8 cellular contexts compared by ENCODE assay signal in the genomic region with DNA sequence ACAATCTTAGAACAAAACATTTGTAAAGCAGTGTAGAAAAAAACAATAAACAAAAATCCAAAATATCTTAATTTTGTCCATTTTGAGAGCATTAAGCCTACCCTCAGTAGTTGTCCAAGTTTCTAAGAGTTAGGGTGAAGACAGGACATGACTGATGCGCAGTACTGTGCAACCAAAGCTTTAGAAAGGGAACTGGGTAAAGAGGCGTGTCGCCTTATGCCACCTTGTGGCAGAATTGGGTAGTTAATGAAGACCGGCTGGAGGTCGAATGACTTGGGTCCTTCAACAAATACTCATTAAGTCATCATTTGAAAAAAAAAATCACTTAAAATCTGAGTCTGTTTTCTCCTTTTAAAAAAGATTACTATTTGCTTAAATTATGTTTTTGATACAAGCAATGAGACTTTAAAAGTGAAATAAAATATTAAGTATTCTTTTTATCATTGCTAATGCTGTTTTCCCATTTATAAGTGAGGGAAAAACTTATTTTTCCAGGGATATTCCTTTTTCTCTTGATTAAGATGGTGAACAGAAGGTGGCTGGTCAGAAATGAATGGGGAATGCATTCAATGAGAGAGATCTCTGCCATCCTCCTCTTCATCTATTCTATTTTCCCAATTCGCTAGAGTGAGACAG. TPM values are rescaled to one million over a fixed set of nuclear protein-coding genes. Genes with fewer than 3 reads are reported as not detected.
DNase-seq lines count a peak whose midpoint lies in the region; TF ChIP-seq lines count a peak whose summit lies in the region.

No MANE protein-coding gene starts in this region.

- no peak overlapping the region for H3K27ac Mint-ChIP-seq in activated naive CD4-positive, alpha-beta T cell treated with anti-CD3 and anti-CD28 coated beads for 36 hours
- no peak overlapping the region for H3K27ac Mint-ChIP-seq in glutamatergic neuron (ENCODE audit: unreplicated experiment)

- peak; percentile 72 for TF ChIP-seq CTCF in GM12865 (IDR thresholded peaks at IDR 0.05; ENCODE audit: insufficient read depth, low read depth, low read length, missing control alignments)
- TF ChIP-seq CTCF in glutamatergic neuron (IDR thresholded peaks at IDR 0.05; ENCODE audit: partially characterized antibody, unreplicated experiment): peak; percentile 90

- intact Hi-C loops in activated naive CD4-positive, alpha-beta T cell treated with anti-CD3 and anti-CD28 coated beads for 36 hours (cut with micrococcal nuclease): loop anchor here (1.0 to 10.0 kb wide), 8 partner anchors 65 to 1713 kb away; a partner anchor contains a TSS

- peaks cover under 1% of the 10 kb centered on the region for H3K36me3 Mint-ChIP-seq in activated naive CD4-positive, alpha-beta T cell treated with anti-CD3 and anti-CD28 coated beads for 36 hours (ENCODE audit: low read depth)
- H3K36me3 Mint-ChIP-seq in glutamatergic neuron (ENCODE audit: unreplicated experiment): no peaks in the 10 kb centered on the region

- CTCF ChIA-PET in HEK293T (lab: Yijun Ruan, JAX): interaction anchor here (0.5 to 2.2 kb wide), 5 partner anchors 44 to 82 kb away, joined by 3 to 14 read pairs (median 4); no protein-coding TSS in a partner anchor
- CTCF ChIA-PET in activated naive CD4-positive, alpha-beta T cell treated with anti-CD3 and anti-CD28 coated beads for 36 hours (lab: Charles Lee): interaction anchor here (1.0 to 2.8 kb wide), 6 partner anchors 22 to 81 kb away, joined by 3 to 38 read pairs (median 5); no protein-coding TSS in a partner anchor

- POLR2A ChIA-PET in HEK293T (lab: Yijun Ruan, JAX): interaction anchor here (1.5 kb wide), 1 partner anchor 43 kb away, joined by 4 read pairs; a partner anchor contains a TSS

- peak; percentile 85 for DNase-seq in GM12865 (ENCODE audit: low read depth)
- DNase-seq in HEK293T (ENCODE audit: extremely low spot score): peak; percentile 61
- peak; percentile 78 for DNase-seq in MV-4-11 (lab: John Stamatoyannopoulos, UW)
- peak; percentile 71 for DNase-seq in SK-N-DZ (ENCODE audit: low spot score)
- peak; percentile 78 for DNase-seq in activated naive CD4-positive, alpha-beta T cell treated with anti-CD3 and anti-CD28 coated beads for 36 hours
- peak; percentile 72 for DNase-seq in glutamatergic neuron
- peak; percentile 82 for DNase-seq in putamen (ENCODE audit: low spot score)
- DNase-seq in GOT3 (lab: John Stamatoyannopoulos, UW): no peak

- H3K9me3 Mint-ChIP-seq in activated naive CD4-positive, alpha-beta T cell treated with anti-CD3 and anti-CD28 coated beads for 36 hours: no peaks in the 10 kb centered on the region
- H3K9me3 Mint-ChIP-seq in glutamatergic neuron (ENCODE audit: unreplicated experiment): no peaks in the 10 kb centered on the region

- peaks cover 7% of the 10 kb centered on the region for H3K27me3 Mint-ChIP-seq in activated naive CD4-positive, alpha-beta T cell treated with anti-CD3 and anti-CD28 coated beads for 36 hours (ENCODE audit: low read depth)
- peaks cover 2% of the 10 kb centered on the region for H3K27me3 Mint-ChIP-seq in glutamatergic neuron (ENCODE audit: unreplicated experiment)

- H3K4me3 ChIP-seq in GM12865 (ENCODE audit: low read depth, low read length): no peak overlapping the region

- H3K4me3 Mint-ChIP-seq in activated naive CD4-positive, alpha-beta T cell treated with anti-CD3 and anti-CD28 coated beads for 36 hours: no peak overlapping the region
- H3K4me3 Mint-ChIP-seq in glutamatergic neuron (ENCODE audit: unreplicated experiment): no peak overlapping the region

- peaks cover 3% of the 10 kb centered on the region for H3K4me1 Mint-ChIP-seq in activated naive CD4-positive, alpha-beta T cell treated with anti-CD3 and anti-CD28 coated beads for 36 hours (ENCODE audit: low read depth)
- peaks cover 4% of the 10 kb centered on the region for H3K4me1 Mint-ChIP-seq in glutamatergic neuron (ENCODE audit: low read depth, unreplicated experiment)

TF ChIP-seq in HEK293T, 16 proteins besides CTCF, POLR2A, EP300 and RAD21:
- TF ChIP-seq SUZ12 (IDR thresholded peaks at IDR 0.05) (no peak), ELF4 (IDR thresholded peaks at IDR 0.05) (no peak), FOXM1 (IDR thresholded peaks at IDR 0.05; ENCODE audit: borderline replicate concordance) (no peak), L3MBTL2 (conservative IDR thresholded peaks at IDR 0.05) (no peak), NFRKB (IDR thresholded peaks at IDR 0.05) (no peak), HDGF (IDR thresholded peaks at IDR 0.05; ENCODE audit: borderline replicate concordance) (no peak), ZNF384 (IDR thresholded peaks at IDR 0.05) (peak; percentile 16; the same call in 1 of the 2 replicates), SP1 (IDR thresholded peaks at IDR 0.05) (no peak), LEF1 (IDR thresholded peaks at IDR 0.05; ENCODE audit: borderline replicate concordance) (no peak), BHLHE40 (IDR thresholded peaks at IDR 0.05; ENCODE audit: borderline replicate concordance) (no peak), TARDBP (IDR thresholded peaks at IDR 0.05) (no peak), FOXA1 (IDR thresholded peaks at IDR 0.05) (no peak), FOXK2 (IDR thresholded peaks at IDR 0.05) (no peak)
- TF ChIP-seq, protein P1, sequence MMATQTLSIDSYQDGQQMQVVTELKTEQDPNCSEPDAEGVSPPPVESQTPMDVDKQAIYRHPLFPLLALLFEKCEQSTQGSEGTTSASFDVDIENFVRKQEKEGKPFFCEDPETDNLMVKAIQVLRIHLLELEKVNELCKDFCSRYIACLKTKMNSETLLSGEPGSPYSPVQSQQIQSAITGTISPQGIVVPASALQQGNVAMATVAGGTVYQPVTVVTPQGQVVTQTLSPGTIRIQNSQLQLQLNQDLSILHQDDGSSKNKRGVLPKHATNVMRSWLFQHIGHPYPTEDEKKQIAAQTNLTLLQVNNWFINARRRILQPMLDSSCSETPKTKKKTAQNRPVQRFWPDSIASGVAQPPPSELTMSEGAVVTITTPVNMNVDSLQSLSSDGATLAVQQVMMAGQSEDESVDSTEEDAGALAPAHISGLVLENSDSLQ (IDR thresholded peaks at IDR 0.05): peak; percentile 37; the same call in 1 of the 2 replicates
TF ChIP-seq in HEK293T: peak in this region for 2.

RNA-seq across cellular contexts. Expression of a gene that starts 3.5 kb away (rescaled TPM):
- 24.2 and 24.9 TPM in 2 replicates for polyA plus RNA-seq in SK-N-DZ (2014; cell fraction: cytosol; rRNA removed)
- polyA plus RNA-seq in SK-N-DZ (2014; cell fraction: nucleus; rRNA removed): 13.7 and 22.0 TPM in 2 replicates
- 10 to 100 TPM; 42.0 to 45.9 TPM for total RNA-seq in activated naive CD4-positive, alpha-beta T cell treated with anti-CD3 and anti-CD28 coated beads for 36 hours
- 65.5 TPM for total RNA-seq in glutamatergic neuron (ENCODE audit: unreplicated experiment)
